8 cellular contexts compared by ENCODE assay signal in genomic region chr16:30395992-30396560, GRCh38. TPM values are rescaled to one million over a fixed set of nuclear protein-coding genes. Genes with fewer than 3 reads are reported as not detected.
DNase-seq lines count a peak whose midpoint lies in the region; ATAC-seq and TF ChIP-seq lines count a peak whose summit lies in the region.

No MANE protein-coding gene starts in this region.

- no peak for TF ChIP-seq POLR2A in GM18505 (IDR thresholded peaks at IDR 0.05; ENCODE audit: borderline replicate concordance, extremely low read depth, insufficient read depth, insufficient read length)

- H3K36me3 ChIP-seq in left ventricle myocardium inferior (peaks cover 15% of the 10 kb centered on the region), iPS-15b (ENCODE audit: control insufficient read depth, insufficient read depth, low read length) (peaks cover 13% of the 10 kb centered on the region), subcutaneous abdominal adipose tissue (ENCODE audit: control insufficient read depth in 5 of 5, insufficient read depth in 5 of 5, low read length in 5 of 5) (peaks cover 0 to 16% (median 10%) of the 10 kb centered on the region in 5 donors)

- no peak for DNase-seq in left ventricle myocardium inferior
- no peak for DNase-seq in Right ventricle myocardium superior
- DNase-seq in DMS79 (lab: John Stamatoyannopoulos, UW) = no peak

- H3K9me3 ChIP-seq in left ventricle myocardium inferior (replicated peaks) (no peaks in the 10 kb centered on the region), iPS-15b (ENCODE audit: control insufficient read depth, insufficient read depth, low read length) (no peaks in the 10 kb centered on the region), subcutaneous abdominal adipose tissue (ENCODE audit: control insufficient read depth in 5 of 5, low read length in 5 of 5) (no peaks in the 10 kb centered on the region)

- intact Hi-C loops in left ventricle myocardium inferior (cut with micrococcal nuclease) = no loop called here
- intact Hi-C loops in Right ventricle myocardium superior (cut with DNase I) = no loop called here

- no peaks in the 10 kb centered on the region for H3K27me3 ChIP-seq in left ventricle myocardium inferior (ENCODE audit: low read depth)
- H3K27me3 ChIP-seq in iPS-15b (ENCODE audit: control insufficient read depth, insufficient read depth, low read length) = no peaks in the 10 kb centered on the region
- no peaks in the 10 kb centered on the region for H3K27me3 ChIP-seq in subcutaneous abdominal adipose tissue (ENCODE audit: control insufficient read depth in 5 of 5, insufficient read depth in 4 of 5, low read length in 5 of 5)

- peak overlapping the region; percentile 94 for H3K4me3 ChIP-seq in left ventricle myocardium inferior
- H3K4me3 ChIP-seq in WI38 (ENCODE audit: low read depth, low read length) = peak overlapping the region; percentile 83
- peak overlapping the region; percentile 81 for H3K4me3 ChIP-seq in iPS-15b (ENCODE audit: low read depth, low read length)
- peak overlapping the region; percentile 69 to 88 (median 75) for H3K4me3 ChIP-seq in subcutaneous abdominal adipose tissue (ENCODE audit: low read depth in 1 of 5, low read length in 5 of 5)

- H3K4me1 ChIP-seq in left ventricle myocardium inferior = peaks cover 44% of the 10 kb centered on the region
- peaks cover 5% of the 10 kb centered on the region for H3K4me1 ChIP-seq in iPS-15b (ENCODE audit: control insufficient read depth, insufficient read depth, low read length)
- H3K4me1 ChIP-seq in subcutaneous abdominal adipose tissue (ENCODE audit: control insufficient read depth in 5 of 5, insufficient read depth in 5 of 5, low read length in 5 of 5) = peaks cover 2 to 33% (median 30%) of the 10 kb centered on the region in 5 donors

- TF ChIP-seq CTCF in left ventricle myocardium inferior (IDR thresholded peaks at IDR 0.05; ENCODE audit: borderline replicate concordance) (no peak), WI38 (IDR thresholded peaks at IDR 0.05; ENCODE audit: low read depth, low read length) (no peak)

- peak overlapping the region; percentile 92 for H3K27ac ChIP-seq in left ventricle myocardium inferior (replicated peaks)
- peak overlapping the region; percentile 13 for H3K27ac ChIP-seq in subcutaneous abdominal adipose tissue (ENCODE audit: low read depth, low read length)

- H3K9ac ChIP-seq in iPS-15b (ENCODE audit: low read depth, low read length) (peak overlapping the region; percentile 85), subcutaneous abdominal adipose tissue (ENCODE audit: low read length in 5 of 5) (peak overlapping the region; percentile 43 to 86 (median 78))

- no peak for ATAC-seq in Right ventricle myocardium superior (ENCODE audit: poor library complexity)
- ATAC-seq in GM18505 (IDR thresholded peaks at IDR 0.05; ENCODE audit: unreplicated experiment) = no peak
- no peak for ATAC-seq in HG03457 (IDR thresholded peaks at IDR 0.05; ENCODE audit: unreplicated experiment)

RNA-seq across cellular contexts. Expression of gene ZNF48, which starts 0.9 kb away (rescaled TPM):
- 5.0 TPM for total RNA-seq in left ventricle myocardium inferior
- total RNA-seq in Right ventricle myocardium superior = 5.1 TPM

RNA-seq across cellular contexts. Expression of gene ZNF771, which starts 11.3 kb away (rescaled TPM):
- 8.1 TPM for total RNA-seq in left ventricle myocardium inferior
- 6.2 TPM for total RNA-seq in Right ventricle myocardium superior

RNA-seq across cellular contexts. Expression of gene SEPTIN1, which starts 13.7 kb away (rescaled TPM):
- total RNA-seq in left ventricle myocardium inferior = 1.3 TPM
- 0.97 TPM for total RNA-seq in Right ventricle myocardium superior

RNA-seq across cellular contexts. Expression of gene MYL11, which starts 21.5 kb away (rescaled TPM):
- total RNA-seq in left ventricle myocardium inferior (not detected), Right ventricle myocardium superior (not detected)

RNA-seq across cellular contexts. Expression of gene TBC1D10B, which starts 25.8 kb away (rescaled TPM):
- total RNA-seq in left ventricle myocardium inferior = 23.3 TPM
- 24.4 TPM for total RNA-seq in Right ventricle myocardium superior
